Comparison of ENCODE assay signal across 8 cellular contexts in genomic region chr9:40991741-40992471, GRCh38.
DNase-seq lines count a peak whose midpoint lies in the region; ATAC-seq and TF ChIP-seq lines count a peak whose summit lies in the region.
"Not testable (repeated sequence)": the region's sequence is repeated elsewhere in the genome, so short reads cannot be mapped to it uniquely, and the experiment has no call there.

No MANE protein-coding gene starts in this region.

- WGBS in hepatocyte (ENCODE audit: low lambda C conversion rate, missing lambda C conversion rate), result 57% methylated on average over 54 of the region's 54 CpGs

- H2AFZ ChIP-seq in hepatocyte, result peak overlapping the region; percentile 97

- not testable (repeated sequence) for H3K9me3 ChIP-seq in breast epithelium; hepatocyte (ENCODE audit: low read depth)

- peak; percentile 30 for TF ChIP-seq POLR2A in breast epithelium (IDR thresholded peaks at IDR 0.05)

- DNase-seq in GM04503 (ENCODE audit: low read depth) (peak; percentile 93), HPDE6-E6E7 (ENCODE audit: extremely low spot score) (peak; percentile 88), breast epithelium (ENCODE audit: low spot score in 2 of 2) (peak; percentile 97), hepatocyte (ENCODE audit: low spot score) (peak; percentile 96), pons (ENCODE audit: low spot score) (peak; percentile 100), stromal cell of bone marrow (ENCODE audit: low read depth) (peak; percentile 99)

- H3K4me3 ChIP-seq in breast epithelium, result peak overlapping the region; percentile 68 to 88 (median 82)
- peak overlapping the region; percentile 96 for H3K4me3 ChIP-seq in hepatocyte

- H3K36me3 ChIP-seq in breast epithelium; hepatocyte (replicated peaks; ENCODE audit: insufficient read depth, low read depth): not testable (repeated sequence)

- intact Hi-C loops in breast epithelium (cut with DNase I; ENCODE audit: low total_unique reads), result not testable (repeated sequence)

- not testable (repeated sequence) for H3K27me3 ChIP-seq in breast epithelium, hepatocyte

- not testable (repeated sequence) for H3K79me2 ChIP-seq in hepatocyte

- H4K20me1 ChIP-seq in hepatocyte (ENCODE audit: insufficient read depth, poor library complexity, severe bottlenecking), result not testable (repeated sequence)

- peak overlapping the region; percentile 86 for H3K4me2 ChIP-seq in hepatocyte

- peak; percentile 100 for ATAC-seq in GM21619 (IDR thresholded peaks at IDR 0.05; ENCODE audit: unreplicated experiment)
- ATAC-seq in activated CD4-positive, CD25-positive, alpha-beta regulatory T cell treated with anti-CD3 and anti-CD28 coated beads, Interleukin-2, amount 50 U/mL, for 24 hours, result peak; percentile 99

- H3K4me1 ChIP-seq in breast epithelium; hepatocyte (ENCODE audit: insufficient read depth): not testable (repeated sequence)

- H3K27ac ChIP-seq in breast epithelium (peak overlapping the region; percentile 94 to 96), hepatocyte (peak overlapping the region; percentile 89)

- H3K9me2 ChIP-seq in hepatocyte (replicated peaks; ENCODE audit: insufficient read depth), result not testable (repeated sequence)

- TF ChIP-seq CTCF in breast epithelium (IDR thresholded peaks at IDR 0.05) (peak; percentile 29 to 68 (median 62)), hepatocyte (IDR thresholded peaks at IDR 0.05; ENCODE audit: poor library complexity) (peak; percentile 76)

Comparison
In these comparisons a context has a peak if more than half of its experiments do, and no peak if none do; other contexts are left out.
1. Peak in every context shown above with its lines: DNase-seq, ATAC-seq, H3K4me3 ChIP-seq and H3K27ac ChIP-seq.